Comparison of ENCODE assay signal across 23 cellular contexts in genomic region chr12:78210494-78210860, GRCh38.
DNase-seq lines count a peak whose midpoint lies in the region; ATAC-seq and TF ChIP-seq lines count a peak whose summit lies in the region.
"Had no signal": no experiment of that assay in that cellular context is flagged by ENCODE, and none has a peak within 500 bp of the region (broad histone marks: within the 10 kb centered on the region; RNA-seq: fewer than 3 reads in every experiment).

No MANE protein-coding gene starts in this region.

- DNase-seq in PC-3 (no peak), dorsolateral prefrontal cortex (no peak), neural crest cell (ENCODE audit: low read depth, low spot score) (no peak), NCI-H146 (lab: John Stamatoyannopoulos, UW) (no peak), HT-29 (ENCODE audit: low spot score) (no peak)
- DNase-seq: activated CD4-positive, alpha-beta T cell treated with anti-CD3 and anti-CD28 coated beads, Interleukin-2, amount 50 U/mL, for 1 hour; CD4-positive, CD25-positive, alpha-beta regulatory T cell; GDM1; RPMI8226; stimulated activated CD4-positive, alpha-beta T cell treated with anti-CD3 and anti-CD28 coated beads, Interleukin-2, amount 100 ng/mL, for 48 hours; stimulated activated naive B cell treated with anti-CD40 and anti-IgM and Interleukin-4, amounts not matched to agents 10 μg/mL and 1 μg/mL and 100 μg/mL, for 72 hours; testis had no signal

- H3K36me3 Mint-ChIP-seq in neural crest cell (ENCODE audit: low read depth) = no peaks in the 10 kb centered on the region
- H3K36me3 Mint-ChIP-seq: activated naive CD4-positive, alpha-beta T cell treated with anti-CD3 and anti-CD28 coated beads, Interleukin-2, amount 50 U/mL, for 24 hours; CD4-positive, CD25-positive, alpha-beta regulatory T cell; mesothelial cell of epicardium; natural killer cell treated with Interleukin-12 subunit alpha and Interleukin-12 subunit beta and Interleukin-15 and Interleukin-18, amount 100 ng/mL, for 72 hours; stimulated activated naive B cell treated with anti-CD40 and anti-IgM and Interleukin-4, amounts not matched to agents 10 μg/mL and 1 μg/mL and 100 μg/mL, for 72 hours had no signal

- no peak for TF ChIP-seq CTCF in PC-3 (conservative IDR thresholded peaks at IDR 0.05; ENCODE audit: low read depth, low read length)
- TF ChIP-seq CTCF in dorsolateral prefrontal cortex (IDR thresholded peaks at IDR 0.05 in 54 of 56, conservative IDR thresholded peaks at IDR 0.05 in 2 of 56; ENCODE audit: low read depth in 1 of 56, partially characterized antibody in 56 of 56) = no peak
- TF ChIP-seq CTCF in neural crest cell (conservative IDR thresholded peaks at IDR 0.05) = no peak

- H3K27me3 Mint-ChIP-seq in neural crest cell (ENCODE audit: low read depth) = no peaks in the 10 kb centered on the region
- H3K27me3 Mint-ChIP-seq: activated naive CD4-positive, alpha-beta T cell treated with anti-CD3 and anti-CD28 coated beads, Interleukin-2, amount 50 U/mL, for 24 hours; CD4-positive, CD25-positive, alpha-beta regulatory T cell; natural killer cell treated with Interleukin-12 subunit alpha and Interleukin-12 subunit beta and Interleukin-15 and Interleukin-18, amount 100 ng/mL, for 72 hours; stimulated activated naive B cell treated with anti-CD40 and anti-IgM and Interleukin-4, amounts not matched to agents 10 μg/mL and 1 μg/mL and 100 μg/mL, for 72 hours had no signal

- H3K9me2 ChIP-seq in PC-3 (replicated peaks; ENCODE audit: low read length) = no peaks in the 10 kb centered on the region

- H3K4me1 ChIP-seq in BLaER1 (peaks cover 21% of the 10 kb centered on the region), PC-3 (ENCODE audit: insufficient read depth, low read length) (peaks cover 23% of the 10 kb centered on the region)
- H3K4me1 ChIP-seq: prostate gland, testis had no signal

- no peak overlapping the region for H2AFZ ChIP-seq in PC-3 (ENCODE audit: low read length)

- peaks cover 44% of the 10 kb centered on the region for H3K4me1 Mint-ChIP-seq in neural crest cell
- H3K4me1 Mint-ChIP-seq: activated naive CD4-positive, alpha-beta T cell treated with anti-CD3 and anti-CD28 coated beads, Interleukin-2, amount 50 U/mL, for 24 hours; CD4-positive, CD25-positive, alpha-beta regulatory T cell; stimulated activated naive B cell treated with anti-CD40 and anti-IgM and Interleukin-4, amounts not matched to agents 10 μg/mL and 1 μg/mL and 100 μg/mL, for 72 hours had no signal

- H3K4me2 ChIP-seq in BLaER1 = peak overlapping the region; percentile 31; the same call in 1 of the 2 replicates
- H3K4me2 ChIP-seq in PC-3 (ENCODE audit: low read length) = no peak overlapping the region

- no peak overlapping the region for H3K4me3 Mint-ChIP-seq in neural crest cell
- H3K4me3 Mint-ChIP-seq: activated naive CD4-positive, alpha-beta T cell treated with anti-CD3 and anti-CD28 coated beads, Interleukin-2, amount 50 U/mL, for 24 hours; CD4-positive, CD25-positive, alpha-beta regulatory T cell; mesothelial cell of epicardium; natural killer cell treated with Interleukin-12 subunit alpha and Interleukin-12 subunit beta and Interleukin-15 and Interleukin-18, amount 100 ng/mL, for 72 hours; stimulated activated naive B cell treated with anti-CD40 and anti-IgM and Interleukin-4, amounts not matched to agents 10 μg/mL and 1 μg/mL and 100 μg/mL, for 72 hours; T-helper 2 cell treated with Interferon-gamma antibody and Interleukin-4, amounts not matched to agents 5 μg/mL and 100 μg/mL, for 36 hours had no signal

- no peaks in the 10 kb centered on the region for H4K20me1 ChIP-seq in BLaER1
- H4K20me1 ChIP-seq in PC-3 (ENCODE audit: low read length) = no peaks in the 10 kb centered on the region

- no peaks in the 10 kb centered on the region for H3K79me2 ChIP-seq in PC-3 (ENCODE audit: low read length)

- H3K27me3 ChIP-seq in BLaER1 (no peaks in the 10 kb centered on the region), PC-3 (ENCODE audit: low read length) (no peaks in the 10 kb centered on the region), dorsolateral prefrontal cortex (no peaks in the 10 kb centered on the region)
- H3K27me3 ChIP-seq: testis had no signal

- POLR2A ChIA-PET in PC-3 (lab: Charles Lee; ENCODE audit: unreplicated experiment) = no interaction called here

- ATAC-seq in PC-3 (peak; percentile 7), HG03571 (IDR thresholded peaks at IDR 0.05; ENCODE audit: unreplicated experiment) (no peak), GM18868 (IDR thresholded peaks at IDR 0.05; ENCODE audit: unreplicated experiment) (no peak)
- ATAC-seq: natural killer cell treated with Interleukin-12 subunit alpha and Interleukin-12 subunit beta and Interleukin-15 and Interleukin-18, amount 100 ng/mL, for 72 hours; SK-N-SH treated with all-trans-retinoic acid at 6 μM for 48 hours; stimulated activated naive B cell treated with anti-CD40 and anti-IgM and Interleukin-4, amounts not matched to agents 10 μg/mL and 1 μg/mL and 100 μg/mL, for 72 hours had no signal

- H3K9me3 ChIP-seq in BLaER1 (no peaks in the 10 kb centered on the region), PC-3 (ENCODE audit: low read length) (no peaks in the 10 kb centered on the region)
- H3K9me3 ChIP-seq: prostate gland, testis had no signal

- H3K36me3 ChIP-seq in BLaER1 = no peaks in the 10 kb centered on the region
- H3K36me3 ChIP-seq in PC-3 (ENCODE audit: low read depth, low read length) = no peaks in the 10 kb centered on the region
- H3K36me3 ChIP-seq: prostate gland had no signal

- no peak overlapping the region for H3K4me3 ChIP-seq in BLaER1
- H3K4me3 ChIP-seq in PC-3 (ENCODE audit: low read length) = no peak overlapping the region
- H3K4me3 ChIP-seq in dorsolateral prefrontal cortex = peak overlapping the region in 4 of 59 donors; percentile 2 to 19 (median 12)
- H3K4me3 ChIP-seq: prostate gland, skin epidermis, testis had no signal

- H3K9me3 Mint-ChIP-seq in neural crest cell = no peaks in the 10 kb centered on the region
- H3K9me3 Mint-ChIP-seq: activated naive CD4-positive, alpha-beta T cell treated with anti-CD3 and anti-CD28 coated beads, Interleukin-2, amount 50 U/mL, for 24 hours; mesothelial cell of epicardium; stimulated activated naive B cell treated with anti-CD40 and anti-IgM and Interleukin-4, amounts not matched to agents 10 μg/mL and 1 μg/mL and 100 μg/mL, for 72 hours had no signal

- no peak overlapping the region for H3K9ac ChIP-seq in BLaER1
- no peak overlapping the region for H3K9ac ChIP-seq in PC-3 (ENCODE audit: low read length)

- CTCF ChIA-PET in PC-3 (lab: Charles Lee) = no interaction called here

- no peaks in the 10 kb centered on the region for H3F3A ChIP-seq in PC-3 (ENCODE audit: low read length, unreplicated experiment)

- H3K27ac ChIP-seq in BLaER1 = no peak overlapping the region
- H3K27ac ChIP-seq in PC-3 (ENCODE audit: low read length) = peak overlapping the region; percentile 10
- peak overlapping the region in 52 of 59 donors; percentile 2 to 78 (median 54) for H3K27ac ChIP-seq in dorsolateral prefrontal cortex
- H3K27ac ChIP-seq: HL-60, prostate gland, testis had no signal

- intact Hi-C loops in PC-3 (cut with micrococcal nuclease) (loop anchor here (2.0 to 5.0 kb wide), 2 partner anchors 16 to 97 kb away; no protein-coding TSS in a partner anchor), dorsolateral prefrontal cortex (cut with DNase I) (no loop called here)

- H3K27ac Mint-ChIP-seq in neural crest cell (ENCODE audit: unreplicated experiment) = peak overlapping the region; percentile 1
- H3K27ac Mint-ChIP-seq: activated naive CD4-positive, alpha-beta T cell treated with anti-CD3 and anti-CD28 coated beads, Interleukin-2, amount 50 U/mL, for 24 hours; CD4-positive, CD25-positive, alpha-beta regulatory T cell; mesothelial cell of epicardium; natural killer cell treated with Interleukin-12 subunit alpha and Interleukin-12 subunit beta and Interleukin-15 and Interleukin-18, amount 100 ng/mL, for 72 hours; stimulated activated naive B cell treated with anti-CD40 and anti-IgM and Interleukin-4, amounts not matched to agents 10 μg/mL and 1 μg/mL and 100 μg/mL, for 72 hours; T-helper 2 cell treated with Interferon-gamma antibody and Interleukin-4, amounts not matched to agents 5 μg/mL and 100 μg/mL, for 36 hours had no signal

- no TSS peak for BruUV-seq in PC-3 (replicated peaks; lab: Mats Ljungman, UMichigan)
